In the genomic region with DNA sequence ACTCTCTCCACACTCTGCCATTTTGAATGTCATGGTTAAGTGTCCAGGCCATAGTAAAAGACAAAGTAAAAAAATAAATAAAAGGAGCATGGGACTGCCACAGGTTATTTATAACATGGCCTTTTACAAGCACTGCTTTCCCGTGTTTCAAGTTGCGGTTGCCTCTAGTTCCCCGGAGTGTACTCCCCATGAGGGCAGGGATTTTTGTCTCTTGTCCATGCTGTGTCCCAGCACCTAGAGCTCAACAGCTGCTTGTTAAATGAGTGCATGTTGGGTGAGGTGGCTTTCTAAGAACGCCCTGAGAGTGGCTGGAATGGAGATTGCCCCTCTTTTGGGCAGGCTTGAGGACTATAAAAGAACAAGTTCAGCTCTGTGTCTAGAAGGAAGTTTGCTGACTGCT, we compare ENCODE assay signal across 2 cellular contexts.
TF ChIP-seq lines count a peak whose summit lies in the region.

No MANE protein-coding gene starts in this region.

TF ChIP-seq in IMR-90, 13 proteins besides CTCF, POLR2A, EP300 and RAD21:
- TF ChIP-seq MAFK (IDR thresholded peaks at IDR 0.05; ENCODE audit: low read depth, low read length) = no peak
- no peak for TF ChIP-seq RFX5 (IDR thresholded peaks at IDR 0.05; ENCODE audit: low read depth, low read length)
- no peak for TF ChIP-seq MXI1 (IDR thresholded peaks at IDR 0.05; ENCODE audit: borderline replicate concordance, low read depth, low read length)
- no peak for TF ChIP-seq FOS (IDR thresholded peaks at IDR 0.05; ENCODE audit: low read depth, low read length)
- TF ChIP-seq CEBPB (IDR thresholded peaks at IDR 0.05; ENCODE audit: low read depth, low read length) = no peak
- no peak for TF ChIP-seq RCOR1 (IDR thresholded peaks at IDR 0.05; ENCODE audit: insufficient replicate concordance, low read length)
- TF ChIP-seq, protein P1, sequence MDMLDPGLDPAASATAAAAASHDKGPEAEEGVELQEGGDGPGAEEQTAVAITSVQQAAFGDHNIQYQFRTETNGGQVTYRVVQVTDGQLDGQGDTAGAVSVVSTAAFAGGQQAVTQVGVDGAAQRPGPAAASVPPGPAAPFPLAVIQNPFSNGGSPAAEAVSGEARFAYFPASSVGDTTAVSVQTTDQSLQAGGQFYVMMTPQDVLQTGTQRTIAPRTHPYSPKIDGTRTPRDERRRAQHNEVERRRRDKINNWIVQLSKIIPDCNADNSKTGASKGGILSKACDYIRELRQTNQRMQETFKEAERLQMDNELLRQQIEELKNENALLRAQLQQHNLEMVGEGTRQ (IDR thresholded peaks at IDR 0.05; ENCODE audit: low read depth, low read length) = no peak
- no peak for TF ChIP-seq MAZ (IDR thresholded peaks at IDR 0.05; ENCODE audit: borderline replicate concordance, low read depth, low read length)
- TF ChIP-seq, protein P2, sequence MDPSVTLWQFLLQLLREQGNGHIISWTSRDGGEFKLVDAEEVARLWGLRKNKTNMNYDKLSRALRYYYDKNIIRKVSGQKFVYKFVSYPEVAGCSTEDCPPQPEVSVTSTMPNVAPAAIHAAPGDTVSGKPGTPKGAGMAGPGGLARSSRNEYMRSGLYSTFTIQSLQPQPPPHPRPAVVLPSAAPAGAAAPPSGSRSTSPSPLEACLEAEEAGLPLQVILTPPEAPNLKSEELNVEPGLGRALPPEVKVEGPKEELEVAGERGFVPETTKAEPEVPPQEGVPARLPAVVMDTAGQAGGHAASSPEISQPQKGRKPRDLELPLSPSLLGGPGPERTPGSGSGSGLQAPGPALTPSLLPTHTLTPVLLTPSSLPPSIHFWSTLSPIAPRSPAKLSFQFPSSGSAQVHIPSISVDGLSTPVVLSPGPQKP (IDR thresholded peaks at IDR 0.05; ENCODE audit: borderline replicate concordance, low read depth, low read length) = no peak
- no peak for TF ChIP-seq CHD1 (IDR thresholded peaks at IDR 0.05; ENCODE audit: low read depth, low read length)
- TF ChIP-seq SMC3 (IDR thresholded peaks at IDR 0.05; ENCODE audit: low read depth, low read length) = no peak
- TF ChIP-seq BHLHE40 (IDR thresholded peaks at IDR 0.05; ENCODE audit: low read depth, low read length) = no peak
- no peak for TF ChIP-seq NFE2L2 (IDR thresholded peaks at IDR 0.05; ENCODE audit: low read depth, low read length)

TF ChIP-seq in K562, 482 proteins besides CTCF, POLR2A, EP300 and RAD21:
- TF ChIP-seq ZNF316 (IDR thresholded peaks at IDR 0.05) = peak; percentile 85
- 0 out of 2 replicates have a peak, but pooled peaks have one; percentile 57 for TF ChIP-seq DMBX1 (CRISPR knock-in tag; IDR thresholded peaks at IDR 0.05; ENCODE audit: borderline replicate concordance)
- peak in 1 of 2 experiments; percentile 18; a peak in 1 of 3 replicates for TF ChIP-seq CBX3 (IDR thresholded peaks at IDR 0.05; ENCODE audit: borderline replicate concordance in 1 of 2, low read length in 2 of 2)
- TF ChIP-seq, protein P3, sequence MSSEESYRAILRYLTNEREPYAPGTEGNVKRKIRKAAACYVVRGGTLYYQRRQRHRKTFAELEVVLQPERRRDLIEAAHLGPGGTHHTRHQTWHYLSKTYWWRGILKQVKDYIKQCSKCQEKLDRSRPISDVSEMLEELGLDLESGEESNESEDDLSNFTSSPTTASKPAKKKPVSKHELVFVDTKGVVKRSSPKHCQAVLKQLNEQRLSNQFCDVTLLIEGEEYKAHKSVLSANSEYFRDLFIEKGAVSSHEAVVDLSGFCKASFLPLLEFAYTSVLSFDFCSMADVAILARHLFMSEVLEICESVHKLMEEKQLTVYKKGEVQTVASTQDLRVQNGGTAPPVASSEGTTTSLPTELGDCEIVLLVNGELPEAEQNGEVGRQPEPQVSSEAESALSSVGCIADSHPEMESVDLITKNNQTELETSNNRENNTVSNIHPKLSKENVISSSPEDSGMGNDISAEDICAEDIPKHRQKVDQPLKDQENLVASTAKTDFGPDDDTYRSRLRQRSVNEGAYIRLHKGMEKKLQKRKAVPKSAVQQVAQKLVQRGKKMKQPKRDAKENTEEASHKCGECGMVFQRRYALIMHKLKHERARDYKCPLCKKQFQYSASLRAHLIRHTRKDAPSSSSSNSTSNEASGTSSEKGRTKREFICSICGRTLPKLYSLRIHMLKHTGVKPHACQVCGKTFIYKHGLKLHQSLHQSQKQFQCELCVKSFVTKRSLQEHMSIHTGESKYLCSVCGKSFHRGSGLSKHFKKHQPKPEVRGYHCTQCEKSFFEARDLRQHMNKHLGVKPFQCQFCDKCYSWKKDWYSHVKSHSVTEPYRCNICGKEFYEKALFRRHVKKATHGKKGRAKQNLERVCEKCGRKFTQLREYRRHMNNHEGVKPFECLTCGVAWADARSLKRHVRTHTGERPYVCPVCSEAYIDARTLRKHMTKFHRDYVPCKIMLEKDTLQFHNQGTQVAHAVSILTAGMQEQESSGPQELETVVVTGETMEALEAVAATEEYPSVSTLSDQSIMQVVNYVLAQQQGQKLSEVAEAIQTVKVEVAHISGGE (CRISPR knock-in tag; IDR thresholded peaks at IDR 0.05) = no peak
- TF ChIP-seq TRIM28 (IDR thresholded peaks at IDR 0.05) = peak; percentile 56; the same call in 1 of the 2 replicates
- no peak for TF ChIP-seq FIP1L1 (IDR thresholded peaks at IDR 0.05; ENCODE audit: low read depth, low read length, poor library complexity, severe bottlenecking)
- 0 out of 2 replicates have a peak, but pooled peaks have one; percentile 50 for TF ChIP-seq ZNF311 (CRISPR knock-in tag; IDR thresholded peaks at IDR 0.05)
- peak; percentile 25 to 69; a peak in 2 of 4 replicates for TF ChIP-seq TRIM24 (IDR thresholded peaks at IDR 0.05)
- TF ChIP-seq, protein P4, sequence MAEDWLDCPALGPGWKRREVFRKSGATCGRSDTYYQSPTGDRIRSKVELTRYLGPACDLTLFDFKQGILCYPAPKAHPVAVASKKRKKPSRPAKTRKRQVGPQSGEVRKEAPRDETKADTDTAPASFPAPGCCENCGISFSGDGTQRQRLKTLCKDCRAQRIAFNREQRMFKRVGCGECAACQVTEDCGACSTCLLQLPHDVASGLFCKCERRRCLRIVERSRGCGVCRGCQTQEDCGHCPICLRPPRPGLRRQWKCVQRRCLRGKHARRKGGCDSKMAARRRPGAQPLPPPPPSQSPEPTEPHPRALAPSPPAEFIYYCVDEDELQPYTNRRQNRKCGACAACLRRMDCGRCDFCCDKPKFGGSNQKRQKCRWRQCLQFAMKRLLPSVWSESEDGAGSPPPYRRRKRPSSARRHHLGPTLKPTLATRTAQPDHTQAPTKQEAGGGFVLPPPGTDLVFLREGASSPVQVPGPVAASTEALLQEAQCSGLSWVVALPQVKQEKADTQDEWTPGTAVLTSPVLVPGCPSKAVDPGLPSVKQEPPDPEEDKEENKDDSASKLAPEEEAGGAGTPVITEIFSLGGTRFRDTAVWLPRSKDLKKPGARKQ (CRISPR knock-in tag; IDR thresholded peaks at IDR 0.05) = no peak
- TF ChIP-seq CXXC5 (CRISPR knock-in tag; IDR thresholded peaks at IDR 0.05) = peak; percentile 10; the same call in 1 of the 2 replicates
